21 cellular contexts compared by ENCODE assay signal in the genomic region with DNA sequence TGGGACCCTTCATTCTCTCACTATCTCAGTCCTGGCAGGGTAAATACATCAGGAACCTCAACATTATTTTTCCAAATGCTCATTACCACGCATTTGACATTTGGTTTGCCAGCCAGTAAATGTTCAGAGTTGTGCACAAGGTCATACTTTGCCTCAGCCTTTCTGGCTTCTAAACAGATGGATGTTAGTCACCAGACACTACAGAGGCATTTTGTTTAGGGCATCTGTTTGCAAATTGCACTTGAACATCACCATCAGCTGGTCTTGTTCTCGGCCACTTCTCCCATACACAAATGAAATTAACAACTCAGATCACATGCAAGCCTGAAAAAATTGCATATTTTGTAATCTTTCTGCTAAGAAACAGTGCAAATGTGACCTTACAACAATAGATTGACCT.
"Had no signal": no experiment of that assay in that cellular context is flagged by ENCODE, and none has a peak within 500 bp of the region (broad histone marks: within the 10 kb centered on the region; RNA-seq: fewer than 3 reads in every experiment).

No MANE protein-coding gene starts in this region.

- H3K79me2 ChIP-seq: hepatocyte had no signal

- H3K4me3 ChIP-seq: hepatocyte, lung, ovary, right atrium auricular region, sigmoid colon, stomach, thoracic aorta, transverse colon had no signal

- ATAC-seq: esophagus mucosa; foreskin keratinocyte; left colon; left ventricle myocardium superior; naive thymus-derived CD8-positive, alpha-beta T cell had no signal

- H3K9me3 ChIP-seq: ovary, right atrium auricular region, sigmoid colon, stomach, thoracic aorta, transverse colon had no signal

- H3K27ac ChIP-seq: foreskin keratinocyte, hepatocyte, ovary, right atrium auricular region, sigmoid colon, stomach, thoracic aorta, transverse colon had no signal

- H3K36me3 ChIP-seq: ovary, right atrium auricular region, sigmoid colon, stomach, thoracic aorta, transverse colon had no signal

- DNase-seq: effector memory CD4-positive, alpha-beta T cell; foreskin keratinocyte; head of caudate nucleus; left colon; left ventricle myocardium superior; mesendoderm; naive thymus-derived CD8-positive, alpha-beta T cell; ovary; sigmoid colon; small intestine; stimulated activated CD4-positive, alpha-beta T cell treated with anti-CD3 and anti-CD28 coated beads, Interleukin-12 subunit alpha, Interleukin-12 subunit beta, amount 100 ng/mL, for 4 hours; stimulated activated naive CD4-positive, alpha-beta T cell; stomach; substantia nigra; transverse colon had no signal

- H3K4me2 ChIP-seq: hepatocyte had no signal

- H3K27me3 ChIP-seq: foreskin keratinocyte, hepatocyte, ovary, right atrium auricular region, sigmoid colon, stomach, transverse colon had no signal

- H2AFZ ChIP-seq: hepatocyte had no signal

- H3K4me1 ChIP-seq: foreskin keratinocyte, right atrium auricular region, sigmoid colon, stomach, transverse colon had no signal

- FAIRE-seq: endometrium, small intestine had no signal
